ENCODE assay signal across 9 cellular contexts in the genomic region with DNA sequence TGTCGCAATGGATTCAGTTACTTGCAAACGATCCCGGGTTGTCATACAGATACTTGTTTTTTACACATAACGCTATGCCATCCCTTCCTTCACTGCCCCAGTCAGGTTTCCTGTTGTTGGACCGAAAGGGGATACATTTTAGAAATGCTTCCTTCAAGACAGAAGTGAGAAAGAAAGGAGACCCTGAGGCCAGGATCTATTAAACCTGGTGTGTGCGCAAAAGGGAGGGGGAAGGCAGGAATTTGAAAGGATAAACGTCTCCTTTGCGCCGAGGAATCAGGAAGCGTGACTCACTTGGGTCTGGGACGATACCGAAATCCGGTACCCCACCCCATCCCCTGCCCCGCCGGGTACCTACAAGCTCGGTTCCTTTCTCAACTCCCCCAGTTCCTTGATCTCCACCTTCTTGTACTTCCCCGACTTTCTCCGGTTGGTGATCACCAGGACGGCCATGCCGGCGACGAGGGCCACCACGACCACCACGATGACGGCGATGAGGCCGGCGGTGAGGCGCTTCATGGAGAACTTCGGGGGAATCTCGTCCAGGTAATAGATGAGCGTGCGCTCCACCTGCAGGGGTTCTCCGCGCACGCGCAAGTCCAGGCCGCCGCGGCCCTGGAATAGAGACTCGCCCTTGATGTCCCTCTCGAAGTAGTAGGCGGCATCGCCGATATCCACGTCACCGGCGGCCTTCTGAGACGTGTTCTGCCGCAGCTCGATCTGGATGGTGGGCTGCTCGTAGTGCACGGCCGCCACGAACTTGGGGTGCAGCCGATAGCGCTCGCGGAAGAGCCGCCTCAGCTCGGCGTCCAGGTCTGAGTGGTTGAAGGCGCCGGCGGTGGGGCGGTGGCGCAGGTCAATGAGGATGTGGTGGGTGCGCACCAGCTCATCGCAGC. TPM values are rescaled to one million over a fixed set of nuclear protein-coding genes. Genes with fewer than 3 reads are reported as not detected.
DNase-seq lines count a peak whose midpoint lies in the region; ATAC-seq and TF ChIP-seq lines count a peak whose summit lies in the region.
"Had no signal": no experiment of that assay in that cellular context is flagged by ENCODE, and none has a peak within 500 bp of the region (broad histone marks: within the 10 kb centered on the region; RNA-seq: fewer than 3 reads in every experiment).

No MANE protein-coding gene starts in this region.

- no peaks in the 10 kb centered on the region for H3K9me3 Mint-ChIP-seq in effector memory CD8-positive, alpha-beta T cell
- H3K9me3 Mint-ChIP-seq in naive thymus-derived CD4-positive, alpha-beta T cell: peaks cover 0 to 3% (median 0%) of the 10 kb centered on the region in 11 donors
- no peaks in the 10 kb centered on the region for H3K9me3 Mint-ChIP-seq in endothelial cell (ENCODE audit: unreplicated experiment)

- H3K9me3 ChIP-seq in PC-3 (ENCODE audit: low read length): no peaks in the 10 kb centered on the region
- no peaks in the 10 kb centered on the region for H3K9me3 ChIP-seq in naive thymus-derived CD4-positive, alpha-beta T cell (ENCODE audit: control insufficient read depth in 2 of 3, low read length in 3 of 3)

- H3K79me2 ChIP-seq in PC-3 (ENCODE audit: low read length): peaks cover 72% of the 10 kb centered on the region

- H3K36me3 ChIP-seq in PC-3 (ENCODE audit: low read depth, low read length): no peaks in the 10 kb centered on the region
- no peaks in the 10 kb centered on the region for H3K36me3 ChIP-seq in naive thymus-derived CD4-positive, alpha-beta T cell (ENCODE audit: control insufficient read depth in 2 of 3, insufficient read depth in 3 of 3, low read length in 3 of 3)

- intact Hi-C loops in PC-3 (cut with micrococcal nuclease): loop anchor here (1.0 to 2.0 kb wide), 4 partner anchors 30 to 77 kb away; a partner anchor contains a TSS
- intact Hi-C loops in naive thymus-derived CD4-positive, alpha-beta T cell (cut with micrococcal nuclease): no loop called here

- H3F3A ChIP-seq in PC-3 (ENCODE audit: low read length, unreplicated experiment): no peaks in the 10 kb centered on the region

- H3K4me3 ChIP-seq in AG04449 (ENCODE audit: low read depth, low read length) (peak overlapping the region; percentile 43), PC-3 (ENCODE audit: low read length) (peak overlapping the region; percentile 100)
- no peak overlapping the region for H3K4me3 ChIP-seq in naive thymus-derived CD4-positive, alpha-beta T cell (ENCODE audit: low read length)

- no peaks in the 10 kb centered on the region for H3K9me2 ChIP-seq in PC-3 (replicated peaks; ENCODE audit: low read length)

- H4K20me1 ChIP-seq in PC-3 (ENCODE audit: low read length): peaks cover 32% of the 10 kb centered on the region

- H3K9ac ChIP-seq in PC-3 (ENCODE audit: low read length): peak overlapping the region; percentile 89

- H3K4me2 ChIP-seq in PC-3 (ENCODE audit: low read length): peak overlapping the region; percentile 98

- POLR2A ChIA-PET in AG04449 (lab: Yijun Ruan, JAX) (no interaction called here), PC-3 (lab: Charles Lee; ENCODE audit: unreplicated experiment) (no interaction called here)
- POLR2A ChIA-PET in naive thymus-derived CD4-positive, alpha-beta T cell (lab: Charles Lee): interaction anchor here (0.5 kb wide), 1 partner anchor 1263 kb away, joined by 3 read pairs; no protein-coding TSS in a partner anchor

- H2AFZ ChIP-seq in PC-3 (ENCODE audit: low read length): peak overlapping the region; percentile 56

- H3K4me1 ChIP-seq in PC-3 (ENCODE audit: insufficient read depth, low read length): peaks cover 33% of the 10 kb centered on the region
- H3K4me1 ChIP-seq in naive thymus-derived CD4-positive, alpha-beta T cell (ENCODE audit: control insufficient read depth in 2 of 2, insufficient read depth in 2 of 2, low read length in 2 of 2): peaks cover 0 to 3% of the 10 kb centered on the region in 2 donors

- H3K27me3 ChIP-seq in PC-3 (ENCODE audit: low read length): no peaks in the 10 kb centered on the region
- peaks cover 4 to 8% of the 10 kb centered on the region in 2 donors for H3K27me3 ChIP-seq in naive thymus-derived CD4-positive, alpha-beta T cell (ENCODE audit: control insufficient read depth in 2 of 2, insufficient read depth in 2 of 2, low read length in 2 of 2)

- no peak for TF ChIP-seq CTCF in AG04449 (IDR thresholded peaks at IDR 0.05; ENCODE audit: insufficient read depth, low read length, missing control alignments)
- TF ChIP-seq CTCF in PC-3 (conservative IDR thresholded peaks at IDR 0.05; ENCODE audit: low read depth, low read length): no peak
- TF ChIP-seq CTCF in endothelial cell (IDR thresholded peaks at IDR 0.05; ENCODE audit: unreplicated experiment): no peak

- peaks cover 8 to 9% of the 10 kb centered on the region in 2 donors for H3K4me1 Mint-ChIP-seq in effector memory CD8-positive, alpha-beta T cell (ENCODE audit: low read depth in 2 of 2)
- peaks cover 6 to 35% (median 19%) of the 10 kb centered on the region in 7 donors for H3K4me1 Mint-ChIP-seq in naive thymus-derived CD4-positive, alpha-beta T cell
- peaks cover 8% of the 10 kb centered on the region for H3K4me1 Mint-ChIP-seq in endothelial cell (ENCODE audit: unreplicated experiment)

- CTCF ChIA-PET in AG04449 (lab: Yijun Ruan, JAX): no interaction called here
- CTCF ChIA-PET in PC-3 (lab: Charles Lee): interaction anchor here (1.0 kb wide), 1 partner anchor 76 kb away, joined by 3 read pairs; no protein-coding TSS in a partner anchor
- CTCF ChIA-PET in naive thymus-derived CD4-positive, alpha-beta T cell (lab: Charles Lee): interaction anchor here (0.6 kb wide), 1 partner anchor 238 kb away, joined by 6 read pairs; no protein-coding TSS in a partner anchor

- H3K27me3 Mint-ChIP-seq in effector memory CD8-positive, alpha-beta T cell: peaks cover 71 to 87% of the 10 kb centered on the region in 2 donors
- H3K27me3 Mint-ChIP-seq in naive thymus-derived CD4-positive, alpha-beta T cell: peaks cover 58 to 86% (median 76%) of the 10 kb centered on the region in 5 donors
- H3K27me3 Mint-ChIP-seq in endothelial cell (ENCODE audit: unreplicated experiment): peaks cover 16% of the 10 kb centered on the region

- no peaks in the 10 kb centered on the region for H3K36me3 Mint-ChIP-seq in effector memory CD8-positive, alpha-beta T cell (ENCODE audit: insufficient read depth)
- H3K36me3 Mint-ChIP-seq in naive thymus-derived CD4-positive, alpha-beta T cell: peaks cover 0 to 9% (median 5%) of the 10 kb centered on the region in 5 donors
- H3K36me3 Mint-ChIP-seq in endothelial cell (ENCODE audit: low read depth, unreplicated experiment): no peaks in the 10 kb centered on the region

- no peak overlapping the region for H3K27ac Mint-ChIP-seq in effector memory CD8-positive, alpha-beta T cell
- H3K27ac Mint-ChIP-seq in naive thymus-derived CD4-positive, alpha-beta T cell: peak overlapping the region in 1 of 9 donors; percentile 10
- H3K27ac Mint-ChIP-seq in endothelial cell (ENCODE audit: unreplicated experiment): no peak overlapping the region

- H3K4me3 Mint-ChIP-seq in effector memory CD8-positive, alpha-beta T cell: peak overlapping the region; percentile 11 to 76
- peak overlapping the region; percentile 39 to 83 (median 70) for H3K4me3 Mint-ChIP-seq in naive thymus-derived CD4-positive, alpha-beta T cell
- H3K4me3 Mint-ChIP-seq in endothelial cell (ENCODE audit: unreplicated experiment): no peak overlapping the region

- BruUV-seq in PC-3 (replicated peaks; lab: Mats Ljungman, UMichigan): TSS peak; percentile 45

- DNase-seq in AG04449 (ENCODE audit: low read depth, low spot score) (no peak), PC-3 (peak; percentile 65), endothelial cell (ENCODE audit: low spot score) (no peak), COLO829 (ENCODE audit: low spot score) (no peak)
- DNase-seq in effector memory CD8-positive, alpha-beta T cell: no peak
- no peak for DNase-seq in naive thymus-derived CD4-positive, alpha-beta T cell

- H3K27ac ChIP-seq in PC-3 (ENCODE audit: low read length): peak overlapping the region; percentile 88
- no peak overlapping the region for H3K27ac ChIP-seq in naive thymus-derived CD4-positive, alpha-beta T cell (ENCODE audit: low read depth, low read length)

- ATAC-seq in PC-3 (peak; percentile 40), HG03457 (IDR thresholded peaks at IDR 0.05; ENCODE audit: unreplicated experiment) (no peak), GM18873 (IDR thresholded peaks at IDR 0.05; ENCODE audit: low FRiP score, unreplicated experiment) (no peak)
- ATAC-seq in effector memory CD8-positive, alpha-beta T cell (replicated peaks): no peak
- ATAC-seq in naive thymus-derived CD4-positive, alpha-beta T cell: peak; percentile 25

RNA-seq across cellular contexts. Expression of a gene that starts 1.0 kb away (rescaled TPM):
- total RNA-seq in PC-3 (2014; rRNA removed) (94.2 and 129 TPM in 2 replicates), endothelial cell (ENCODE audit: unreplicated experiment) (0.10 TPM)
- total RNA-seq in naive thymus-derived CD4-positive, alpha-beta T cell: under 1 TPM in 1 of 5 experiments, not detected in 4; 0.42 TPM
- not detected for polyA plus RNA-seq in naive thymus-derived CD4-positive, alpha-beta T cell
- total RNA-seq: HT1080 had no signal

RNA-seq across cellular contexts. Expression of a gene that starts 29.6 kb away (rescaled TPM):
- total RNA-seq in PC-3 (2014; rRNA removed) (9.2 and 16.1 TPM in 2 replicates), endothelial cell (ENCODE audit: unreplicated experiment) (7.6 TPM)
- total RNA-seq in naive thymus-derived CD4-positive, alpha-beta T cell: 10 to 100 TPM; 22.7 to 72.5 (median 46.5) TPM
- polyA plus RNA-seq in naive thymus-derived CD4-positive, alpha-beta T cell: 10 to 100 TPM; 42.1 to 49.0 TPM

Comparison
In these comparisons a context has a peak if more than half of its experiments do, and no peak if none do; other contexts are left out.
1. ATAC-seq: peak in PC-3 (single experiment) and naive thymus-derived CD4-positive, alpha-beta T cell (single experiment); none in effector memory CD8-positive, alpha-beta T cell (single experiment), HG03457 (single experiment) and GM18873 (single experiment).
2. RNA of a gene that starts 1.0 kb away (total RNA-seq): 94.2 to 129 TPM in PC-3; 0.10 TPM in endothelial cell (single experiment) and 0.42 TPM in naive thymus-derived CD4-positive, alpha-beta T cell; every median in the first group is over 10 times any median in the second.